Comparison of ENCODE assay signal across 19 cellular contexts in genomic region chr21:14900611-14901010, GRCh38.
DNase-seq lines count a peak whose midpoint lies in the region; ATAC-seq, FAIRE-seq and TF ChIP-seq lines count a peak whose summit lies in the region.
"Had no signal": no experiment of that assay in that cellular context is flagged by ENCODE, and none has a peak within 500 bp of the region (broad histone marks: within the 10 kb centered on the region; RNA-seq: fewer than 3 reads in every experiment).

No MANE protein-coding gene starts in this region.

- TF ChIP-seq EP300 in HepG2 (IDR thresholded peaks at IDR 0.05; ENCODE audit: low read depth in 2 of 2, low read length in 2 of 2) = no peak
- no peak for TF ChIP-seq EP300 in HepG2 (CRISPR knock-in tag; IDR thresholded peaks at IDR 0.05; ENCODE audit: borderline replicate concordance)

- peak overlapping the region; percentile 17; the same call in 1 of the 2 replicates for H3K9ac ChIP-seq in GM23248
- H3K9ac ChIP-seq in HepG2 (ENCODE audit: insufficient read depth, low read depth, low read length) = no peak overlapping the region
- H3K9ac ChIP-seq: BLaER1 treated with 17β-estradiol and CSF1 and Interleukin-3, amounts not matched to agents 10 nM and 100 nM had no signal

- H3K9me2 ChIP-seq in GM23248 (ENCODE audit: insufficient read depth) = no peaks in the 10 kb centered on the region
- no peaks in the 10 kb centered on the region for H3K9me2 ChIP-seq in PC-9 (ENCODE audit: insufficient read depth)

- H2AFZ ChIP-seq in GM23248 (peak overlapping the region; percentile 73), PC-9 (no peak overlapping the region), HepG2 (ENCODE audit: low read length) (no peak overlapping the region)

- H3K4me3 Mint-ChIP-seq in osteocyte (ENCODE audit: unreplicated experiment) (no peak overlapping the region), type B pancreatic cell (no peak overlapping the region)
- H3K4me3 Mint-ChIP-seq: activated naive CD8-positive, alpha-beta T cell treated with anti-CD3 and anti-CD28 coated beads, Interleukin-2, amount 10 ng/mL, durations not matched to agents 7 days and 5 days; central memory CD8-positive, alpha-beta T cell had no signal

- H3K4me1 Mint-ChIP-seq in osteocyte (ENCODE audit: unreplicated experiment) (peaks cover 11% of the 10 kb centered on the region), type B pancreatic cell (ENCODE audit: unreplicated experiment) (no peaks in the 10 kb centered on the region)
- H3K4me1 Mint-ChIP-seq: central memory CD8-positive, alpha-beta T cell had no signal

- H3K36me3 Mint-ChIP-seq in osteocyte (ENCODE audit: unreplicated experiment) (no peaks in the 10 kb centered on the region), type B pancreatic cell (no peaks in the 10 kb centered on the region)

- H3K79me2 ChIP-seq in GM23248 (ENCODE audit: insufficient read depth) = no peaks in the 10 kb centered on the region
- no peaks in the 10 kb centered on the region for H3K79me2 ChIP-seq in PC-9 (ENCODE audit: low read depth)
- no peaks in the 10 kb centered on the region for H3K79me2 ChIP-seq in HepG2 (ENCODE audit: insufficient read depth, low read length)

- no peak for TF ChIP-seq CTCF in PC-9 (conservative IDR thresholded peaks at IDR 0.05)
- no peak for TF ChIP-seq CTCF in osteocyte (IDR thresholded peaks at IDR 0.05)
- TF ChIP-seq CTCF in HepG2 (CRISPR knock-in tag; IDR thresholded peaks at IDR 0.05) = no peak
- no peak for TF ChIP-seq CTCF in type B pancreatic cell (conservative IDR thresholded peaks at IDR 0.05)

- H3K4me2 ChIP-seq in GM23248 (ENCODE audit: unreplicated experiment) (peak overlapping the region; percentile 68), PC-9 (no peak overlapping the region), HepG2 (ENCODE audit: low read depth, low read length) (no peak overlapping the region)

- H3K27me3 Mint-ChIP-seq in osteocyte (ENCODE audit: unreplicated experiment) (no peaks in the 10 kb centered on the region), type B pancreatic cell (no peaks in the 10 kb centered on the region)
- H3K27me3 Mint-ChIP-seq: activated naive CD8-positive, alpha-beta T cell treated with anti-CD3 and anti-CD28 coated beads, Interleukin-2, amount 10 ng/mL, durations not matched to agents 7 days and 5 days; central memory CD8-positive, alpha-beta T cell had no signal

- POLR2A ChIA-PET in PC-9 (lab: Charles Lee; ENCODE audit: unreplicated experiment) = no interaction called here
- POLR2A ChIA-PET in HepG2 (lab: Yijun Ruan, JAX) = no interaction called here

- intact Hi-C loops in PC-9 (cut with micrococcal nuclease; ENCODE audit: unreplicated experiment) (loop anchor here (1.0 kb wide), 1 partner anchor 23 kb away; no protein-coding TSS in a partner anchor), HepG2 (cut with micrococcal nuclease; ENCODE audit: unreplicated experiment) (no loop called here)

- ATAC-seq in left lobe of liver (no peak), HepG2 (no peak)

- H3K4me1 ChIP-seq in GM23248 (ENCODE audit: insufficient read depth) (peaks cover 26% of the 10 kb centered on the region), PC-9 (replicated peaks; ENCODE audit: insufficient read depth) (peaks cover 25% of the 10 kb centered on the region), HepG2 (ENCODE audit: insufficient read depth, low read length) (no peaks in the 10 kb centered on the region)
- H3K4me1 ChIP-seq: upper lobe of left lung had no signal

- H3K36me3 ChIP-seq in GM23248 (ENCODE audit: low read depth) = no peaks in the 10 kb centered on the region
- no peaks in the 10 kb centered on the region for H3K36me3 ChIP-seq in PC-9 (ENCODE audit: low read depth)
- no peaks in the 10 kb centered on the region for H3K36me3 ChIP-seq in HepG2 (replicated peaks in 1 of 2; ENCODE audit: control insufficient read depth in 1 of 2, insufficient read depth in 2 of 2, low read length in 2 of 2)
- H3K36me3 ChIP-seq: BLaER1 treated with 17β-estradiol and CSF1 and Interleukin-3, amounts not matched to agents 10 nM and 100 nM; MG63; sigmoid colon; SJCRH30; upper lobe of left lung had no signal

- no peaks in the 10 kb centered on the region for H3K9me3 ChIP-seq in GM23248 (ENCODE audit: low read depth)
- no peaks in the 10 kb centered on the region for H3K9me3 ChIP-seq in PC-9 (ENCODE audit: insufficient read depth, low read depth)
- H3K9me3 ChIP-seq in HepG2 (ENCODE audit: low read length) = no peaks in the 10 kb centered on the region
- H3K9me3 ChIP-seq: BLaER1 treated with 17β-estradiol and CSF1 and Interleukin-3, amounts not matched to agents 10 nM and 100 nM; MG63; sigmoid colon; SJCRH30; upper lobe of left lung had no signal

- no peaks in the 10 kb centered on the region for H3K27me3 ChIP-seq in GM23248 (replicated peaks; ENCODE audit: insufficient read depth)
- H3K27me3 ChIP-seq in PC-9 (ENCODE audit: insufficient read depth, low read depth) = no peaks in the 10 kb centered on the region
- H3K27me3 ChIP-seq in HepG2 (ENCODE audit: control insufficient read depth in 1 of 2, insufficient read depth in 2 of 2, low read length in 2 of 2) = no peaks in the 10 kb centered on the region
- H3K27me3 ChIP-seq: BLaER1 treated with 17β-estradiol and CSF1 and Interleukin-3, amounts not matched to agents 10 nM and 100 nM; MG63; sigmoid colon; SJCRH30; upper lobe of left lung had no signal

- H3K27ac Mint-ChIP-seq in osteocyte (ENCODE audit: unreplicated experiment) = peak overlapping the region; percentile 8
- H3K27ac Mint-ChIP-seq in type B pancreatic cell = no peak overlapping the region
- H3K27ac Mint-ChIP-seq: activated naive CD8-positive, alpha-beta T cell treated with anti-CD3 and anti-CD28 coated beads, Interleukin-2, amount 10 ng/mL, durations not matched to agents 7 days and 5 days had no signal

- no peak for TF ChIP-seq POLR2A in HepG2 (IDR thresholded peaks at IDR 0.05; ENCODE audit: insufficient read depth in 1 of 2, low read depth in 2 of 2, low read length in 2 of 2)

- no peak for FAIRE-seq in HepG2 (lab: Jason Lieb, UNC)

- H4K20me1 ChIP-seq in GM23248 (ENCODE audit: insufficient read depth) (no peaks in the 10 kb centered on the region), PC-9 (ENCODE audit: insufficient read depth) (no peaks in the 10 kb centered on the region), HepG2 (ENCODE audit: insufficient read depth, low read length) (no peaks in the 10 kb centered on the region)
- H4K20me1 ChIP-seq: BLaER1 treated with 17β-estradiol and CSF1 and Interleukin-3, amounts not matched to agents 10 nM and 100 nM had no signal

- TF ChIP-seq RAD21 in HepG2 (CRISPR knock-in tag; IDR thresholded peaks at IDR 0.05) = no peak

- DNase-seq in GM23248 (peak; percentile 71), PC-9 (no peak), epithelial cell of prostate (ENCODE audit: low read depth, low spot score) (no peak), osteocyte (ENCODE audit: extremely low spot score, unreplicated experiment) (no peak), SKM-1 (lab: John Stamatoyannopoulos, UW; ENCODE audit: unreplicated experiment) (no peak), left lobe of liver (ENCODE audit: low spot score) (no peak), HepG2 (ENCODE audit: low spot score) (no peak), type B pancreatic cell (ENCODE audit: extremely low spot score, unreplicated experiment) (no peak)
- DNase-seq: activated CD4-positive, alpha-beta T cell treated with anti-CD3 and anti-CD28 coated beads for 48 hours; activated naive CD8-positive, alpha-beta T cell treated with anti-CD3 and anti-CD28 coated beads, Interleukin-2, amount 10 ng/mL, durations not matched to agents 7 days and 5 days; MG63; NCI-H1694; NCI-H446; sigmoid colon; stimulated activated CD4-positive, alpha-beta T cell treated with anti-CD3 and anti-CD28 coated beads, Interleukin-4, amount 100 ng/mL, for 4 hours; upper lobe of left lung had no signal

- H3F3A ChIP-seq in GM23248 (ENCODE audit: insufficient read depth) (peaks cover 32% of the 10 kb centered on the region), PC-9 (ENCODE audit: insufficient read depth, low read depth) (no peaks in the 10 kb centered on the region; the same call in 1 of the 2 replicates)

- BruUV-seq in PC-9 (replicated peaks; lab: Mats Ljungman, UMichigan) (no TSS peak), HepG2 (replicated peaks; lab: Mats Ljungman, UMichigan) (no TSS peak)

- CTCF ChIA-PET in PC-9 (lab: Charles Lee) (no interaction called here), HepG2 (lab: Yijun Ruan, JAX; ENCODE audit: low intra/inter-chr PET ratio, low total read pairs) (no interaction called here)

- in situ Hi-C loops in GM23248 (cut with MboI) (no loop called here), HepG2 (cut with HindIII; ENCODE audit: extremely low pct_ligation_motif_present, low pct_unique_long_range_greater_than_20kb) (no loop called here)

- H3K27ac ChIP-seq in GM23248 = peak overlapping the region; percentile 66
- H3K27ac ChIP-seq in PC-9 = 0 out of 2 replicates have a peak overlapping the region, but pooled peaks have one; percentile 34
- peak overlapping the region; percentile 61 for H3K27ac ChIP-seq in epithelial cell of prostate
- no peak overlapping the region for H3K27ac ChIP-seq in HepG2 (ENCODE audit: extremely low read length, insufficient read depth, low read length)
- H3K27ac ChIP-seq: BLaER1 treated with 17β-estradiol and CSF1 and Interleukin-3, amounts not matched to agents 10 nM and 100 nM; sigmoid colon; SJCRH30; upper lobe of left lung had no signal

- H3K4me3 ChIP-seq in GM23248 (peak overlapping the region; percentile 19; the same call in 1 of the 2 replicates), PC-9 (no peak overlapping the region), HepG2 (replicated peaks in 1 of 3; ENCODE audit: insufficient read depth in 1 of 3, low read depth in 2 of 3, low read length in 3 of 3) (no peak overlapping the region)
- H3K4me3 ChIP-seq: BLaER1 treated with 17β-estradiol and CSF1 and Interleukin-3, amounts not matched to agents 10 nM and 100 nM; MG63; sigmoid colon; SJCRH30; upper lobe of left lung had no signal

- WGBS in GM23248 (ENCODE audit: low coverage in 1 of 2, low lambda C conversion rate in 2 of 2, missing lambda C conversion rate in 2 of 2), 2 experiments = 3 to 4% methylated on average over 1 of the region's 1 CpG
- 100% methylated on average over 1 of the region's 1 CpG for WGBS in HepG2 (ENCODE audit: low lambda C conversion rate)

- H3K9me3 Mint-ChIP-seq in osteocyte (ENCODE audit: unreplicated experiment) (no peaks in the 10 kb centered on the region), type B pancreatic cell (peaks cover 3% of the 10 kb centered on the region)
- H3K9me3 Mint-ChIP-seq: central memory CD8-positive, alpha-beta T cell had no signal

TF ChIP-seq in HepG2, 621 proteins besides CTCF, POLR2A, EP300 and RAD21 (continues in another document):
- TF ChIP-seq NR2F6 (IDR thresholded peaks at IDR 0.05) (no peak), NR2F6 (CRISPR knock-in tag; IDR thresholded peaks at IDR 0.05) (no peak), SAP130 (CRISPR knock-in tag; IDR thresholded peaks at IDR 0.05; ENCODE audit: low read depth) (no peak), BHLHE40 (IDR thresholded peaks at IDR 0.05; ENCODE audit: low read length) (no peak), SMAD9 (CRISPR knock-in tag; IDR thresholded peaks at IDR 0.05) (no peak), FLYWCH1 (CRISPR knock-in tag; IDR thresholded peaks at IDR 0.05) (no peak), HNF4G (IDR thresholded peaks at IDR 0.05; ENCODE audit: borderline replicate concordance, low read depth, low read length) (no peak), HNF4G (CRISPR knock-in tag; IDR thresholded peaks at IDR 0.05; ENCODE audit: borderline replicate concordance, low read depth) (no peak)
